Comparison of ENCODE assay signal across 16 cellular contexts in genomic region chr10:99924856-99925255, GRCh38.
"Had no signal": no experiment of that assay in that cellular context is flagged by ENCODE, and none has a peak within 500 bp of the region (broad histone marks: within the 10 kb centered on the region; RNA-seq: fewer than 3 reads in every experiment).

No MANE protein-coding gene starts in this region.

- H3K4me3 Mint-ChIP-seq: activated CD4-positive, alpha-beta memory T cell treated with anti-CD3 and anti-CD28 coated beads for 36 hours; activated naive CD8-positive, alpha-beta T cell treated with anti-CD3 and anti-CD28 coated beads for 36 hours; naive B cell; T-helper 2 cell treated with Interferon-gamma antibody and Interleukin-4, amounts not matched to agents 5 μg/mL and 100 μg/mL, for 36 hours had no signal

- H3K9me3 ChIP-seq: heart right ventricle, stomach, thoracic aorta had no signal

- H3K27me3 Mint-ChIP-seq: activated CD4-positive, alpha-beta memory T cell treated with anti-CD3 and anti-CD28 coated beads for 36 hours; activated naive CD8-positive, alpha-beta T cell treated with anti-CD3 and anti-CD28 coated beads for 36 hours; naive B cell had no signal

- H3K36me3 ChIP-seq: stomach, thoracic aorta had no signal

- H3K36me3 Mint-ChIP-seq: activated CD4-positive, alpha-beta memory T cell treated with anti-CD3 and anti-CD28 coated beads for 36 hours; activated naive CD8-positive, alpha-beta T cell treated with anti-CD3 and anti-CD28 coated beads for 36 hours had no signal

- ATAC-seq: heart right ventricle, left ventricle myocardium superior had no signal

- H3K9me3 Mint-ChIP-seq: activated CD4-positive, alpha-beta memory T cell treated with anti-CD3 and anti-CD28 coated beads for 36 hours; activated naive CD8-positive, alpha-beta T cell treated with anti-CD3 and anti-CD28 coated beads for 36 hours; naive B cell; T-helper 2 cell treated with Interferon-gamma antibody and Interleukin-4, amounts not matched to agents 5 μg/mL and 100 μg/mL, for 36 hours had no signal

- H3K27me3 ChIP-seq: heart right ventricle, stomach had no signal

- DNase-seq: activated CD4-positive, alpha-beta memory T cell treated with anti-CD3 and anti-CD28 coated beads for 36 hours; activated CD4-positive, alpha-beta T cell treated with anti-CD3 and anti-CD28 coated beads for 1 hour; activated gamma-delta T cell treated with Interleukin-2 at 50 U/mL for 16 hours; activated naive CD8-positive, alpha-beta T cell treated with anti-CD3 and anti-CD28 coated beads for 36 hours; activated T-cell treated with anti-CD3 and anti-CD28 coated beads, Interleukin-2, amount 50 U/mL, for 48 hours; foreskin melanocyte; heart right ventricle; islet precursor cell; left ventricle myocardium superior; naive B cell; nucleus accumbens; stimulated activated CD4-positive, alpha-beta T cell treated with anti-CD3 and anti-CD28 coated beads, Interleukin-15, amount 100 ng/mL, for 24 hours; stimulated activated CD4-positive, alpha-beta T cell treated with anti-CD3 and anti-CD28 coated beads, Interleukin-4, amount 100 ng/mL, for 24 hours; stomach had no signal

- H3K27ac ChIP-seq: heart right ventricle, thoracic aorta had no signal

- H3K4me3 ChIP-seq: heart right ventricle, thoracic aorta had no signal

- H3K27ac Mint-ChIP-seq: activated CD4-positive, alpha-beta memory T cell treated with anti-CD3 and anti-CD28 coated beads for 36 hours; activated naive CD8-positive, alpha-beta T cell treated with anti-CD3 and anti-CD28 coated beads for 36 hours; T-helper 2 cell treated with Interferon-gamma antibody and Interleukin-4, amounts not matched to agents 5 μg/mL and 100 μg/mL, for 36 hours had no signal
